ENCODE assay signal across 9 cellular contexts in genomic region chr19:48845384-48845783, GRCh38. TPM values are rescaled to one million over a fixed set of nuclear protein-coding genes. Genes with fewer than 3 reads are reported as not detected.
"Had no signal": no experiment of that assay in that cellular context is flagged by ENCODE, and none has a peak within 500 bp of the region (broad histone marks: within the 10 kb centered on the region; RNA-seq: fewer than 3 reads in every experiment).

No MANE protein-coding gene starts in this region.

- H2AFZ ChIP-seq: GM23338 had no signal

- H3K4me3 ChIP-seq: GM23338, K562 had no signal

- FAIRE-seq: H1, H54, HTR-8/SVneo, K562 had no signal

- DNase-seq: H9, HCEC 1CT, IMR-90, KG1 had no signal

- H3K4me2 ChIP-seq: GM23338 had no signal

RNA-seq across cellular contexts. Expression of gene HSD17B14, which starts 9.1 kb away (rescaled TPM):
- polyA plus RNA-seq: K562 had no signal
